1 cellular context compared by ENCODE assay signal in the genomic region with DNA sequence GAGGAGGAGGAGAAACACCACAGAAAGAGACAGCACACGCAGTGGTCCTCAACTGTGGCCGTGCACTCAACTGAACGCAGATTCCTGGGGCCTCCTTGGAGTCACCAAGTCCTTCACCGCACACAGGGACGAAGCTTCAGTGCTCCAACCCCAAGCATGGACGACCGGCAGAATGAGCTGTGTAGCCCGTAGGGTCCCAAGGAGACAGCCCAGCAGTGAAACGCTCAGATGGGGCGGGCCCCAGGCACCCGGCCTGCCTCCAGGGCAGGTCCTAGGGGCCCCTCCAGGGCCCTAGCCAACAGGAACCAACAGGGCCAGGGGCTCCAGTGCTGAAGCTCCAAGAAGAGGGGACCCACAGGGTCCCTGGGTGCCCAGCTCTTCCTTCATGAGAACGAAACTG.
TF ChIP-seq lines count a peak whose summit lies in the region.

No MANE protein-coding gene starts in this region.

TF ChIP-seq in HepG2, 621 proteins besides CTCF, POLR2A, EP300 and RAD21:
- TF ChIP-seq ZNF672 (CRISPR knock-in tag; IDR thresholded peaks at IDR 0.05), result no peak
- no peak for TF ChIP-seq ZBTB3 (CRISPR knock-in tag; IDR thresholded peaks at IDR 0.05; ENCODE audit: borderline replicate concordance, low read depth)
- TF ChIP-seq RXRB (CRISPR knock-in tag; IDR thresholded peaks at IDR 0.05; ENCODE audit: borderline replicate concordance), result no peak
- TF ChIP-seq, protein P1, sequence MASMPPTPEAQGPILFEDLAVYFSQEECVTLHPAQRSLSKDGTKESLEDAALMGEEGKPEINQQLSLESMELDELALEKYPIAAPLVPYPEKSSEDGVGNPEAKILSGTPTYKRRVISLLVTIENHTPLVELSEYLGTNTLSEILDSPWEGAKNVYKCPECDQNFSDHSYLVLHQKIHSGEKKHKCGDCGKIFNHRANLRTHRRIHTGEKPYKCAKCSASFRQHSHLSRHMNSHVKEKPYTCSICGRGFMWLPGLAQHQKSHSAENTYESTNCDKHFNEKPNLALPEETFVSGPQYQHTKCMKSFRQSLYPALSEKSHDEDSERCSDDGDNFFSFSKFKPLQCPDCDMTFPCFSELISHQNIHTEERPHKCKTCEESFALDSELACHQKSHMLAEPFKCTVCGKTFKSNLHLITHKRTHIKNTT (CRISPR knock-in tag; IDR thresholded peaks at IDR 0.05), result no peak
- no peak for TF ChIP-seq ASH2L (IDR thresholded peaks at IDR 0.05; ENCODE audit: insufficient read length, low read depth, low read length)
- TF ChIP-seq HNF4G (IDR thresholded peaks at IDR 0.05; ENCODE audit: borderline replicate concordance, low read depth, low read length), result no peak
- no peak for TF ChIP-seq HNF4G (CRISPR knock-in tag; IDR thresholded peaks at IDR 0.05; ENCODE audit: borderline replicate concordance, low read depth)
- no peak for TF ChIP-seq ZNF496 (CRISPR knock-in tag; IDR thresholded peaks at IDR 0.05; ENCODE audit: insufficient replicate concordance)
- no peak for TF ChIP-seq ZFP90 (CRISPR knock-in tag; IDR thresholded peaks at IDR 0.05; ENCODE audit: borderline replicate concordance)
- TF ChIP-seq ZNF614 (CRISPR knock-in tag; IDR thresholded peaks at IDR 0.05; ENCODE audit: borderline replicate concordance), result no peak
- no peak for TF ChIP-seq ZNF207 (IDR thresholded peaks at IDR 0.05; ENCODE audit: borderline replicate concordance)
- TF ChIP-seq ZNF331 (CRISPR knock-in tag; IDR thresholded peaks at IDR 0.05), result no peak
- no peak for TF ChIP-seq MTF2 (CRISPR knock-in tag; IDR thresholded peaks at IDR 0.05; ENCODE audit: borderline replicate concordance)
- no peak for TF ChIP-seq NFYB (CRISPR knock-in tag; IDR thresholded peaks at IDR 0.05)
- no peak for TF ChIP-seq AGO1 (IDR thresholded peaks at IDR 0.05; ENCODE audit: low read depth, low read length, poor library complexity, severe bottlenecking)
- TF ChIP-seq, protein P2, sequence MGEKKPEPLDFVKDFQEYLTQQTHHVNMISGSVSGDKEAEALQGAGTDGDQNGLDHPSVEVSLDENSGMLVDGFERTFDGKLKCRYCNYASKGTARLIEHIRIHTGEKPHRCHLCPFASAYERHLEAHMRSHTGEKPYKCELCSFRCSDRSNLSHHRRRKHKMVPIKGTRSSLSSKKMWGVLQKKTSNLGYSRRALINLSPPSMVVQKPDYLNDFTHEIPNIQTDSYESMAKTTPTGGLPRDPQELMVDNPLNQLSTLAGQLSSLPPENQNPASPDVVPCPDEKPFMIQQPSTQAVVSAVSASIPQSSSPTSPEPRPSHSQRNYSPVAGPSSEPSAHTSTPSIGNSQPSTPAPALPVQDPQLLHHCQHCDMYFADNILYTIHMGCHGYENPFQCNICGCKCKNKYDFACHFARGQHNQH (CRISPR knock-in tag; IDR thresholded peaks at IDR 0.05), result no peak
- no peak for TF ChIP-seq REXO4 (CRISPR knock-in tag; IDR thresholded peaks at IDR 0.05; ENCODE audit: borderline replicate concordance)
- TF ChIP-seq, protein P3, sequence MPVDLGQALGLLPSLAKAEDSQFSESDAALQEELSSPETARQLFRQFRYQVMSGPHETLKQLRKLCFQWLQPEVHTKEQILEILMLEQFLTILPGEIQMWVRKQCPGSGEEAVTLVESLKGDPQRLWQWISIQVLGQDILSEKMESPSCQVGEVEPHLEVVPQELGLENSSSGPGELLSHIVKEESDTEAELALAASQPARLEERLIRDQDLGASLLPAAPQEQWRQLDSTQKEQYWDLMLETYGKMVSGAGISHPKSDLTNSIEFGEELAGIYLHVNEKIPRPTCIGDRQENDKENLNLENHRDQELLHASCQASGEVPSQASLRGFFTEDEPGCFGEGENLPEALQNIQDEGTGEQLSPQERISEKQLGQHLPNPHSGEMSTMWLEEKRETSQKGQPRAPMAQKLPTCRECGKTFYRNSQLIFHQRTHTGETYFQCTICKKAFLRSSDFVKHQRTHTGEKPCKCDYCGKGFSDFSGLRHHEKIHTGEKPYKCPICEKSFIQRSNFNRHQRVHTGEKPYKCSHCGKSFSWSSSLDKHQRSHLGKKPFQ (CRISPR knock-in tag; IDR thresholded peaks at IDR 0.05; ENCODE audit: insufficient replicate concordance), result no peak
- TF ChIP-seq CHD2 (IDR thresholded peaks at IDR 0.05; ENCODE audit: low read depth, low read length), result no peak
- TF ChIP-seq, protein P4, sequence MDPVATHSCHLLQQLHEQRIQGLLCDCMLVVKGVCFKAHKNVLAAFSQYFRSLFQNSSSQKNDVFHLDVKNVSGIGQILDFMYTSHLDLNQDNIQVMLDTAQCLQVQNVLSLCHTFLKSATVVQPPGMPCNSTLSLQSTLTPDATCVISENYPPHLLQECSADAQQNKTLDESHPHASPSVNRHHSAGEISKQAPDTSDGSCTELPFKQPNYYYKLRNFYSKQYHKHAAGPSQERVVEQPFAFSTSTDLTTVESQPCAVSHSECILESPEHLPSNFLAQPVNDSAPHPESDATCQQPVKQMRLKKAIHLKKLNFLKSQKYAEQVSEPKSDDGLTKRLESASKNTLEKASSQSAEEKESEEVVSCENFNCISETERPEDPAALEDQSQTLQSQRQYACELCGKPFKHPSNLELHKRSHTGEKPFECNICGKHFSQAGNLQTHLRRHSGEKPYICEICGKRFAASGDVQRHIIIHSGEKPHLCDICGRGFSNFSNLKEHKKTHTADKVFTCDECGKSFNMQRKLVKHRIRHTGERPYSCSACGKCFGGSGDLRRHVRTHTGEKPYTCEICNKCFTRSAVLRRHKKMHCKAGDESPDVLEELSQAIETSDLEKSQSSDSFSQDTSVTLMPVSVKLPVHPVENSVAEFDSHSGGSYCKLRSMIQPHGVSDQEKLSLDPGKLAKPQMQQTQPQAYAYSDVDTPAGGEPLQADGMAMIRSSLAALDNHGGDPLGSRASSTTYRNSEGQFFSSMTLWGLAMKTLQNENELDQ (CRISPR knock-in tag; IDR thresholded peaks at IDR 0.05; ENCODE audit: borderline replicate concordance), result no peak
- no peak for TF ChIP-seq ZNF143 (CRISPR knock-in tag; IDR thresholded peaks at IDR 0.05)
